Comparison of ENCODE assay signal across 18 cellular contexts in genomic region chr1:93676424-93676823, GRCh38. TPM values are rescaled to one million over a fixed set of nuclear protein-coding genes. Genes with fewer than 3 reads are reported as not detected.
A peak's percentile ranks its signal among the peaks of the same experiment; 100 is the strongest.
DNase-seq lines count a peak whose midpoint lies in the region; ATAC-seq and TF ChIP-seq lines count a peak whose summit lies in the region.
"Had no signal": no experiment of that assay in that cellular context is flagged by ENCODE, and none has a peak within 500 bp of the region (broad histone marks: within the 10 kb centered on the region; RNA-seq: fewer than 3 reads in every experiment).

No MANE protein-coding gene starts in this region.

- no CpG with 5 or more reads among the region's 6 CpGs for WGBS in H9 (ENCODE audit: extremely low coverage, insufficient read length, low lambda C conversion rate)

- H2AFZ ChIP-seq in H9 (ENCODE audit: low read length): no peak overlapping the region
- H2AFZ ChIP-seq in osteoblast (ENCODE audit: low read length): no peak overlapping the region

- H3K36me3 Mint-ChIP-seq in H9 (ENCODE audit: insufficient read depth in 1 of 3, low read depth in 3 of 3): peaks cover 5 to 19% (median 8%) of the 10 kb centered on the region in 3 experiments
- H3K36me3 Mint-ChIP-seq: activated naive CD8-positive, alpha-beta T cell treated with anti-CD3 and anti-CD28 coated beads for 36 hours had no signal

- no peak overlapping the region for H2AK5ac ChIP-seq in H9 (ENCODE audit: insufficient read length, low read length)

- ATAC-seq in GM21526 (IDR thresholded peaks at IDR 0.05; ENCODE audit: low FRiP score, unreplicated experiment): no peak
- ATAC-seq: pancreas had no signal

- H3K27me3 ChIP-seq in H9 (ENCODE audit: insufficient read depth, low read length): no peaks in the 10 kb centered on the region
- H3K27me3 ChIP-seq in osteoblast (ENCODE audit: insufficient read depth, low read length): no peaks in the 10 kb centered on the region
- H3K27me3 ChIP-seq: pancreas had no signal

- H3K27ac ChIP-seq in H9 (ENCODE audit: insufficient read length, low read depth, low read length) (no peak overlapping the region), osteoblast (ENCODE audit: low read depth, low read length) (peak overlapping the region; percentile 50)
- H3K27ac ChIP-seq: pancreas had no signal

- H3K4me2 ChIP-seq in H9 (ENCODE audit: insufficient read depth, insufficient read length, low read length) (no peak overlapping the region), osteoblast (ENCODE audit: insufficient read depth, low read length) (peak overlapping the region; percentile 47)

- no peak overlapping the region for H4K8ac ChIP-seq in H9 (replicated peaks; ENCODE audit: insufficient read length, low read depth, low read length)

- H2BK5ac ChIP-seq in H9 (ENCODE audit: insufficient read length, low read length): no peak overlapping the region

- no peak overlapping the region for H2BK15ac ChIP-seq in H9 (ENCODE audit: low read depth, low read length)

- H4K5ac ChIP-seq in H9 (ENCODE audit: insufficient read length, low read depth, low read length): no peak overlapping the region

- no peak overlapping the region for H3K23ac ChIP-seq in H9 (ENCODE audit: insufficient read length, low read depth, low read length)

- H4K91ac ChIP-seq in H9 (ENCODE audit: insufficient read length, low read depth, low read length): no peak overlapping the region

- peaks cover 2% of the 10 kb centered on the region; the same call in 1 of the 2 replicates for H3K79me2 ChIP-seq in H9 (ENCODE audit: insufficient read depth, low read length)
- peaks cover 87% of the 10 kb centered on the region for H3K79me2 ChIP-seq in osteoblast (ENCODE audit: insufficient read depth, low read length)

- H2BK120ac ChIP-seq in H9 (ENCODE audit: low read depth, low read length, poor library complexity, severe bottlenecking): no peak overlapping the region

- no peak overlapping the region for H3T11ph ChIP-seq in H9 (ENCODE audit: low read length)

- H2BK12ac ChIP-seq in H9 (ENCODE audit: insufficient read length, low read depth, low read length): no peak overlapping the region

- H3K14ac ChIP-seq in H9 (ENCODE audit: insufficient read depth, low read length): no peak overlapping the region

- no peak overlapping the region for H3K27ac Mint-ChIP-seq in H9
- H3K27ac Mint-ChIP-seq: activated naive CD8-positive, alpha-beta T cell treated with anti-CD3 and anti-CD28 coated beads for 36 hours; endodermal cell; T-helper 2 cell treated with Interferon-gamma antibody and Interleukin-4, amounts not matched to agents 5 μg/mL and 100 μg/mL, for 36 hours had no signal

- H3K4me3 ChIP-seq in cardiac fibroblast (replicated peaks in 1 of 2; ENCODE audit: low read depth in 2 of 2, low read length in 2 of 2) (no peak overlapping the region), osteoblast (ENCODE audit: insufficient read depth, low read length) (no peak overlapping the region)
- H3K4me3 ChIP-seq: pancreas had no signal

- H2BK20ac ChIP-seq in H9 (ENCODE audit: low read depth, low read length, poor library complexity, severe bottlenecking): no peak overlapping the region

- TF ChIP-seq CTCF in H9 (conservative IDR thresholded peaks at IDR 0.05) (no peak), cardiac fibroblast (IDR thresholded peaks at IDR 0.05; ENCODE audit: low read depth, low read length) (no peak), osteoblast (IDR thresholded peaks at IDR 0.05; ENCODE audit: extremely low read depth, low read depth, low read length) (no peak)

- H3K4ac ChIP-seq in H9 (ENCODE audit: low read depth, low read length): no peak overlapping the region

- intact Hi-C loops in cardiac septum (cut with DNase I): loop anchor here (2.0 kb wide), 1 partner anchor 170 kb away; no protein-coding TSS in a partner anchor

- H4K20me1 ChIP-seq in H9 (ENCODE audit: control insufficient read depth, insufficient read depth, insufficient read length) (no peaks in the 10 kb centered on the region), osteoblast (ENCODE audit: insufficient read depth, low read length) (peaks cover 68% of the 10 kb centered on the region)

- H3K4me1 Mint-ChIP-seq in H9: peaks cover 41 to 46% of the 10 kb centered on the region in 2 experiments

- no peak overlapping the region for H3K4me3 Mint-ChIP-seq in H9
- H3K4me3 Mint-ChIP-seq: activated naive CD8-positive, alpha-beta T cell treated with anti-CD3 and anti-CD28 coated beads for 36 hours; endodermal cell; T-helper 2 cell treated with Interferon-gamma antibody and Interleukin-4, amounts not matched to agents 5 μg/mL and 100 μg/mL, for 36 hours had no signal

- H3K9me3 Mint-ChIP-seq in H9: no peaks in the 10 kb centered on the region
- H3K9me3 Mint-ChIP-seq: activated naive CD8-positive, alpha-beta T cell treated with anti-CD3 and anti-CD28 coated beads for 36 hours; endodermal cell; T-helper 2 cell treated with Interferon-gamma antibody and Interleukin-4, amounts not matched to agents 5 μg/mL and 100 μg/mL, for 36 hours had no signal

- peaks cover 5% of the 10 kb centered on the region for H3K23me2 ChIP-seq in H9 (ENCODE audit: insufficient read length, low read depth, low read length, poor library complexity, severe bottlenecking)

- peaks cover 26% of the 10 kb centered on the region for H3K36me3 ChIP-seq in osteoblast (ENCODE audit: insufficient read depth, low read length)
- H3K36me3 ChIP-seq: pancreas had no signal

- H3K9ac ChIP-seq in H9 (ENCODE audit: extremely low read depth, insufficient read length, low read length): no peak overlapping the region

- no peak overlapping the region for H3K18ac ChIP-seq in H9 (ENCODE audit: insufficient read length, low read depth, low read length)

- H3K9me3 ChIP-seq in H9 (ENCODE audit: control insufficient read depth, low read depth, low read length) (no peaks in the 10 kb centered on the region), osteoblast (ENCODE audit: low read depth, low read length) (no peaks in the 10 kb centered on the region)
- H3K9me3 ChIP-seq: pancreas had no signal

- peaks cover 13% of the 10 kb centered on the region for H3K27me3 Mint-ChIP-seq in H9 (ENCODE audit: low read depth)

- no peaks in the 10 kb centered on the region for H3K79me1 ChIP-seq in H9 (ENCODE audit: insufficient read depth, low read depth, low read length, poor library complexity, severe bottlenecking)

- H3K56ac ChIP-seq in H9 (ENCODE audit: insufficient read length, low read depth, low read length): no peak overlapping the region

- peaks cover 6% of the 10 kb centered on the region; the same call in 1 of the 2 replicates for H3K4me1 ChIP-seq in H9 (ENCODE audit: insufficient read depth, low read length)
- H3K4me1 ChIP-seq in osteoblast (ENCODE audit: insufficient read depth, low read length): peaks cover 68% of the 10 kb centered on the region

- DNase-seq in H9: peak; percentile 19
- peak; percentile 81 to 84 for DNase-seq in cardiac fibroblast (ENCODE audit: low read depth in 2 of 2)
- DNase-seq in cardiac septum (ENCODE audit: low spot score): peak; percentile 77
- DNase-seq in osteoblast (ENCODE audit: insufficient read length, low spot score, missing footprints): no peak
- no peak for DNase-seq in UCSD-AML1 (lab: John Stamatoyannopoulos, UW; ENCODE audit: unreplicated experiment)
- DNase-seq in T1000 (lab: John Stamatoyannopoulos, UW): no peak
- DNase-seq in NCI-H1417 (lab: John Stamatoyannopoulos, UW): no peak
- DNase-seq: activated CD4-positive, alpha-beta T cell treated with anti-CD3 and anti-CD28 coated beads for 4 hours; activated naive CD8-positive, alpha-beta T cell treated with anti-CD3 and anti-CD28 coated beads for 36 hours; activated T-cell treated with anti-CD3 and anti-CD28 coated beads, Interleukin-2, amount 50 U/mL, for 1 hour; kidney glomerular epithelial cell; MV-4-11; NCI-H774; pancreas; RPMI8226 had no signal

RNA-seq across cellular contexts. Expression of gene BCAR3, which starts 5.2 kb away (rescaled TPM):
- total RNA-seq in H9 (2021): 4.9 and 5.6 TPM in 2 replicates
- total RNA-seq in cardiac septum: 6.9 TPM
- total RNA-seq in osteoblast: 34.0 and 37.1 TPM in 2 replicates

Comparison
In these comparisons a context has a peak if more than half of its experiments do, and no peak if none do; other contexts are left out.
1. DNase-seq: peak in H9 (single experiment), cardiac fibroblast (2 of 2) and cardiac septum (single experiment); none in osteoblast (single experiment), UCSD-AML1 (single experiment), T1000 (single experiment) and NCI-H1417 (0 of 3).